1 cellular context compared by ENCODE assay signal in the genomic region with DNA sequence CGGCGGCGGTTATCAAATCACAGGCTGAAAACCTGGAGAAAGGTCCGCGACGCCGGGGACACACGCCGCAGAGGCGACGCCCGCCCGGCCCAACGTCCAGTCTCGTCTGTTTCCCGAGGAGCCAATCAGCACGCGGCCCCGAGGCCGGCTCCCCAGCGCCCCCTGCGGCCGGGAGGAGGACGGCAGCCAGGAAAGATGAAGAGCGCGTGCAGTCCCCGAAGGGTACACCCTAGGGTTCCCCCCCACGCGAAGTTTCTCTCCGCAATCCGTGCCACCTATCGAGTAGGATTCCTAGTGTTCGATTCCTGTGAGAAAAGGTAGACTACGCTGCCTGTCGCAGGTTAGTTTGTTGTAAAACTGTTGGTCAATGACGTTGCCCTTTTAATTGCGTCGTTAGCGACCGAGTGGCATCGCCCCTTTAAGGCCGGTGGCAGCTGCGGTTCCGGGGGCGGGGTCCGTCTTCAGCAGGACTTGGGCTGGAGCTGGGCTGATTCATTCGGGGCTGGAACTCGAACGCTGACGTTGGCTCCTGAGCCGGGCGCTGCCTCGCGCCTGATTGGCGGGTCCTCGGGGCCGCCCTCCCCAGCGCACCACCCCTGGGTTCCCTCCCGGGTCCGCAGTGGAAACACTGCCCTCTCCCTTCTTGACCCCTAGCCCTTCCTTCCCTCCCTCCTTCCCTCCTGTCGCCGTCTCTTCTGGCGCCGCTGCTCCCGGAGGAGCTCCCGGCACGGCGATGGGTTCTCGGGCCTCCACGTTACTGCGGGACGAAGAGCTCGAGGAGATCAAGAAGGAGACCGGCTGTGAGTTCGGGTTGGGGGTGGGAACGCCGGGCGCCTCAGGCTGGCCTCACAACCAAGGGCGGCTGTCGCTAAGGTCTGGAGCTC.
TF ChIP-seq lines count a peak whose summit lies in the region.

CHP1 (plus strand) TSS at position 619 of the 884 bp plus-strand sequence; CDS start at position 734, 115 bp downstream.
A gene with protein sequence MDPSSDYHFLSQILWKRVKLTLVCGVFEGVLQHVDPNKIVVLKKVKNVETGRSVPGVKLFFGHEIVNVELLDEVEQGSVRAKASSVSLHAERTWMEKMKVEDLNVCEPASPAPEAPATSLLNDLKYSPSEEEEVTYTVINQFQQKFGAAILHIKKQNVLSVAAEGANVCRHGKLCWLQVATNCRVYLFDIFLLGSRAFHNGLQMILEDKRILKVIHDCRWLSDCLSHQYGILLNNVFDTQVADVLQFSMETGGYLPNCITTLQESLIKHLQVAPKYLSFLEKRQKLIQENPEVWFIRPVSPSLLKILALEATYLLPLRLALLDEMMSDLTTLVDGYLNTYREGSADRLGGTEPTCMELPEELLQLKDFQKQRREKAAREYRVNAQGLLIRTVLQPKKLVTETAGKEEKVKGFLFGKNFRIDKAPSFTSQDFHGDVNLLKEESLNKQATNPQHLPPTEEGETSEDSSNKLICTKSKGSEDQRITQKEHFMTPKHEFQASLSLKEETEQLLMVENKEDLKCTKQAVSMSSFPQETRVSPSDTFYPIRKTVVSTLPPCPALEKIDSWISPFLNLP (minus strand): TSS at position 108 of the 884 bp plus-strand sequence. CDS start 4,182 bp downstream, outside the sequence.

TF ChIP-seq in K562, 482 proteins besides CTCF, POLR2A, EP300 and RAD21 (continued from another document and continues in another):
- TF ChIP-seq BCOR (IDR thresholded peaks at IDR 0.05) (peak; percentile 60; the same call in 1 of the 2 replicates), FIP1L1 (IDR thresholded peaks at IDR 0.05; ENCODE audit: low read depth, low read length, poor library complexity, severe bottlenecking) (peak; percentile 79), ZNF589 (CRISPR knock-in tag; IDR thresholded peaks at IDR 0.05; ENCODE audit: low read depth) (peak; percentile 93), ZNF23 (CRISPR knock-in tag; IDR thresholded peaks at IDR 0.05) (no peak), PHF21A (IDR thresholded peaks at IDR 0.05; ENCODE audit: borderline replicate concordance, low read depth) (no peak), RBM22 (IDR thresholded peaks at IDR 0.05; ENCODE audit: low read depth, low read length, poor library complexity, severe bottlenecking) (no peak), NFE2 (IDR thresholded peaks at IDR 0.05; ENCODE audit: low read depth) (peak; percentile 51), ZNF766 (CRISPR knock-in tag; conservative IDR thresholded peaks at IDR 0.05) (no peak; the same call in 1 of the 2 replicates), SREBF2 (CRISPR knock-in tag; IDR thresholded peaks at IDR 0.05) (peak; percentile 98; the same call in 1 of the 2 replicates), RNF2 (IDR thresholded peaks at IDR 0.05) (peak; percentile 96), VEZF1 (CRISPR knock-in tag; IDR thresholded peaks at IDR 0.05) (peak; percentile 90), CHD4 (IDR thresholded peaks at IDR 0.05; ENCODE audit: insufficient read depth, insufficient replicate concordance, low read depth, low read length, poor library complexity, severe bottlenecking) (no peak), KLF13 (tag; IDR thresholded peaks at IDR 0.05; ENCODE audit: borderline replicate concordance, low read depth) (peak; percentile 42; the same call in 1 of the 2 replicates), MAZ (CRISPR knock-in tag; conservative IDR thresholded peaks at IDR 0.05 in 1 of 2, IDR thresholded peaks at IDR 0.05 in 1 of 2) (peak; percentile 87 to 91), ZNF217 (CRISPR knock-in tag; IDR thresholded peaks at IDR 0.05) (no peak; the same call in 1 of the 2 replicates), RB1 (IDR thresholded peaks at IDR 0.05; ENCODE audit: low read depth) (peak; percentile 68), NONO (IDR thresholded peaks at IDR 0.05; ENCODE audit: low read depth in 2 of 2, low read length in 1 of 2) (peak in 1 of 2 experiments; percentile 30; a peak in 2 of 4 replicates), FOXJ2 (tag; IDR thresholded peaks at IDR 0.05) (no peak), HDAC8 (tag; IDR thresholded peaks at IDR 0.05) (no peak), CC2D1A (IDR thresholded peaks at IDR 0.05) (peak; percentile 100), USF1 (CRISPR knock-in tag; IDR thresholded peaks at IDR 0.05) (no peak), FOXJ3 (CRISPR knock-in tag; IDR thresholded peaks at IDR 0.05) (no peak), ZNF57 (CRISPR knock-in tag; IDR thresholded peaks at IDR 0.05) (no peak), FOXM1 (IDR thresholded peaks at IDR 0.05; ENCODE audit: low read depth) (peak; percentile 97), FOXM1 (CRISPR knock-in tag; IDR thresholded peaks at IDR 0.05; ENCODE audit: low read depth) (peak; percentile 98; the same call in 1 of the 2 replicates), NR2C1 (IDR thresholded peaks at IDR 0.05) (0 out of 2 replicates have a peak, but pooled peaks have one; percentile 57), NR2C1 (tag; IDR thresholded peaks at IDR 0.05) (peak; percentile 74), SAFB2 (IDR thresholded peaks at IDR 0.05; ENCODE audit: borderline replicate concordance, low read depth, low read length, severe bottlenecking) (no peak), ZNF239 (CRISPR knock-in tag; IDR thresholded peaks at IDR 0.05) (peak; percentile 35; the same call in 1 of the 2 replicates), DPF2 (IDR thresholded peaks at IDR 0.05) (peak; percentile 70; the same call in 1 of the 2 replicates), MAFK (IDR thresholded peaks at IDR 0.05; ENCODE audit: low read length) (no peak), CREB1 (IDR thresholded peaks at IDR 0.05) (peak; percentile 82), CREB1 (CRISPR knock-in tag; IDR thresholded peaks at IDR 0.05) (peak; percentile 92), NELFE (IDR thresholded peaks at IDR 0.05; ENCODE audit: insufficient read depth, insufficient read length) (no peak), HSF4 (CRISPR knock-in tag; IDR thresholded peaks at IDR 0.05; ENCODE audit: borderline replicate concordance) (no peak), CCAR2 (IDR thresholded peaks at IDR 0.05; ENCODE audit: low read depth, low read length) (no peak), ZNF347 (CRISPR knock-in tag; IDR thresholded peaks at IDR 0.05; ENCODE audit: low read depth) (no peak), POLR2B (IDR thresholded peaks at IDR 0.05; ENCODE audit: low read depth, partially characterized antibody) (peak; percentile 80), TAF9B (IDR thresholded peaks at IDR 0.05; ENCODE audit: partially characterized antibody) (peak; percentile 72)
- TF ChIP-seq, protein P1, sequence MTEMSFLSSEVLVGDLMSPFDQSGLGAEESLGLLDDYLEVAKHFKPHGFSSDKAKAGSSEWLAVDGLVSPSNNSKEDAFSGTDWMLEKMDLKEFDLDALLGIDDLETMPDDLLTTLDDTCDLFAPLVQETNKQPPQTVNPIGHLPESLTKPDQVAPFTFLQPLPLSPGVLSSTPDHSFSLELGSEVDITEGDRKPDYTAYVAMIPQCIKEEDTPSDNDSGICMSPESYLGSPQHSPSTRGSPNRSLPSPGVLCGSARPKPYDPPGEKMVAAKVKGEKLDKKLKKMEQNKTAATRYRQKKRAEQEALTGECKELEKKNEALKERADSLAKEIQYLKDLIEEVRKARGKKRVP (CRISPR knock-in tag; IDR thresholded peaks at IDR 0.05): 0 out of 2 replicates have a peak, but pooled peaks have one; percentile 36
- TF ChIP-seq, protein P2, sequence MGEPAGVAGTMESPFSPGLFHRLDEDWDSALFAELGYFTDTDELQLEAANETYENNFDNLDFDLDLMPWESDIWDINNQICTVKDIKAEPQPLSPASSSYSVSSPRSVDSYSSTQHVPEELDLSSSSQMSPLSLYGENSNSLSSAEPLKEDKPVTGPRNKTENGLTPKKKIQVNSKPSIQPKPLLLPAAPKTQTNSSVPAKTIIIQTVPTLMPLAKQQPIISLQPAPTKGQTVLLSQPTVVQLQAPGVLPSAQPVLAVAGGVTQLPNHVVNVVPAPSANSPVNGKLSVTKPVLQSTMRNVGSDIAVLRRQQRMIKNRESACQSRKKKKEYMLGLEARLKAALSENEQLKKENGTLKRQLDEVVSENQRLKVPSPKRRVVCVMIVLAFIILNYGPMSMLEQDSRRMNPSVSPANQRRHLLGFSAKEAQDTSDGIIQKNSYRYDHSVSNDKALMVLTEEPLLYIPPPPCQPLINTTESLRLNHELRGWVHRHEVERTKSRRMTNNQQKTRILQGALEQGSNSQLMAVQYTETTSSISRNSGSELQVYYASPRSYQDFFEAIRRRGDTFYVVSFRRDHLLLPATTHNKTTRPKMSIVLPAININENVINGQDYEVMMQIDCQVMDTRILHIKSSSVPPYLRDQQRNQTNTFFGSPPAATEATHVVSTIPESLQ (CRISPR knock-in tag; IDR thresholded peaks at IDR 0.05): peak; percentile 99
- TF ChIP-seq, protein P3, sequence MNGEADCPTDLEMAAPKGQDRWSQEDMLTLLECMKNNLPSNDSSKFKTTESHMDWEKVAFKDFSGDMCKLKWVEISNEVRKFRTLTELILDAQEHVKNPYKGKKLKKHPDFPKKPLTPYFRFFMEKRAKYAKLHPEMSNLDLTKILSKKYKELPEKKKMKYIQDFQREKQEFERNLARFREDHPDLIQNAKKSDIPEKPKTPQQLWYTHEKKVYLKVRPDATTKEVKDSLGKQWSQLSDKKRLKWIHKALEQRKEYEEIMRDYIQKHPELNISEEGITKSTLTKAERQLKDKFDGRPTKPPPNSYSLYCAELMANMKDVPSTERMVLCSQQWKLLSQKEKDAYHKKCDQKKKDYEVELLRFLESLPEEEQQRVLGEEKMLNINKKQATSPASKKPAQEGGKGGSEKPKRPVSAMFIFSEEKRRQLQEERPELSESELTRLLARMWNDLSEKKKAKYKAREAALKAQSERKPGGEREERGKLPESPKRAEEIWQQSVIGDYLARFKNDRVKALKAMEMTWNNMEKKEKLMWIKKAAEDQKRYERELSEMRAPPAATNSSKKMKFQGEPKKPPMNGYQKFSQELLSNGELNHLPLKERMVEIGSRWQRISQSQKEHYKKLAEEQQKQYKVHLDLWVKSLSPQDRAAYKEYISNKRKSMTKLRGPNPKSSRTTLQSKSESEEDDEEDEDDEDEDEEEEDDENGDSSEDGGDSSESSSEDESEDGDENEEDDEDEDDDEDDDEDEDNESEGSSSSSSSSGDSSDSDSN (IDR thresholded peaks at IDR 0.05; ENCODE audit: borderline replicate concordance in 1 of 2, low read depth in 2 of 2, low read length in 2 of 2): peak in 1 of 2 experiments; percentile 53; a peak in 1 of 4 replicates
- TF ChIP-seq, protein P4, sequence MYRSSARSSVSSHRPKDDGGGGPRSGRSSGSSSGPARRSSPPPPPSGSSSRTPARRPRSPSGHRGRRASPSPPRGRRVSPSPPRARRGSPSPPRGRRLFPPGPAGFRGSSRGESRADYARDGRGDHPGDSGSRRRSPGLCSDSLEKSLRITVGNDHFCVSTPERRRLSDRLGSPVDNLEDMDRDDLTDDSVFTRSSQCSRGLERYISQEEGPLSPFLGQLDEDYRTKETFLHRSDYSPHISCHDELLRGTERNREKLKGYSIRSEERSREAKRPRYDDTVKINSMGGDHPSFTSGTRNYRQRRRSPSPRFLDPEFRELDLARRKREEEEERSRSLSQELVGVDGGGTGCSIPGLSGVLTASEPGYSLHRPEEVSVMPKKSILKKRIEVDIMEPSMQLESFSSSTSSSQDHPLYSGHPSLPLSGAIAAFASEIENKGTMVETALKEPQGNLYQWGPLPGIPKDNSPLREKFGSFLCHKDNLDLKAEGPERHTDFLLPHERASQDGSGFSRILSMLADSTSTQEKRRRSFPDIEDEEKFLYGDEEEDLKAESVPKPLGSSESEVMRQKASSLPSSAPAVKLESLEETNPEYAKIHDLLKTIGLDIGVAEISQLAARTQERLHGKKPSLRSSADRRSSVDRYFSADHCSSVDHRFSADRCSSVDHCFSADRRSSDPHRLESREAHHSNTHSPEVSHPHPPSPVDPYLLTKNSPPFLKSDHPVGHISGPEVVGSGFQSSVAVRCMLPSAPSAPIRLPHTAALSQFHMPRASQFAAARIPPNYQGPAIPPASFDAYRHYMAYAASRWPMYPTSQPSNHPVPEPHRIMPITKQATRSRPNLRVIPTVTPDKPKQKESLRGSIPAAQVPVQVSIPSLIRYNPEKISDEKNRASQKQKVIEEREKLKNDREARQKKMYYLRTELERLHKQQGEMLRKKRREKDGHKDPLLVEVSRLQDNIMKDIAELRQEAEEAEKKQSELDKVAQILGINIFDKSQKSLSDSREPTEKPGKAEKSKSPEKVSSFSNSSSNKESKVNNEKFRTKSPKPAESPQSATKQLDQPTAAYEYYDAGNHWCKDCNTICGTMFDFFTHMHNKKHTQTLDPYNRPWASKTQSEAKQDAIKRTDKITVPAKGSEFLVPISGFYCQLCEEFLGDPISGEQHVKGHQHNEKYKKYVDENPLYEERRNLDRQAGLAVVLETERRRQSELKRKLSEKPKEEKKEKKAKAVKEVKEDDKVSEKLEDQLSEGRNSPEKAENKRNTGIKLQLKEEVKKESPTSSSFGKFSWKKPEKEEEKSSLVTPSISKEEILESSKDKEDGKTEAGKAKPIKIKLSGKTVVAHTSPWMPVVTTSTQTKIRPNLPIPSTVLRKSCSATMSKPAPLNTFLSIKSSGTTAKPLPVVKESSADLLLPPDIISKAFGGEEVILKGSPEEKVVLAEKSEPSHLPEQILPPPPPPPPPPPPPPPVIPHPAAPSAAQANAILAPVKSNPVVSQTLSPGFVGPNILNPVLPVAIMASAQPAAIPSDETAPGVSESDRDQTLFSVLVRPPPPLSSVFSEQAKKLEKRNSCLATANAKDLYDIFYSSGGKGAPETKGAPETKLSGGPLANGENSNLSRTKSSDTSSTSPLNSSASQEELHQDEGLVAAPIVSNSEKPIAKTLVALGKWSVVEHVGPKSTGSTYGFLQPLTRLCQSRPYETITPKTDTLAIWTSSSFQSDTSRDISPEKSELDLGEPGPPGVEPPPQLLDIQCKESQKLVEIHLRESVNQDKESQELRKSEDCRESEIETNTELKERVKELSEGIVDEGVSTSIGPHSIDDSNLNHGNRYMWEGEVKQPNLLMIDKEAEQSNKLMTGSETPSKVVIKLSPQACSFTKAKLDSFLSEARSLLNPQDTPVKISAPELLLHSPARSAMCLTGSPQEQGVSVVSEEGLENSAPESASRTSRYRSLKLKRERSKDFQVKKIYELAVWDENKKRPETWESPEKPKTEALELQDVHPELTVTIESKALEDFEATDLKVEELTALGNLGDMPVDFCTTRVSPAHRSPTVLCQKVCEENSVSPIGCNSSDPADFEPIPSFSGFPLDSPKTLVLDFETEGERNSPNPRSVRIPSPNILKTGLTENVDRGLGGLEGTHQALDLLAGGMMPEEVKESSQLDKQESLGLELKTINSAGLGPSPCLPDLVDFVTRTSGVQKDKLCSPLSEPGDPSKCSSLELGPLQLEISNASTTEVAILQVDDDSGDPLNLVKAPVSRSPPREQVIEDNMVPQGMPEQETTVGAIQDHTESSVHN (IDR thresholded peaks at IDR 0.05; ENCODE audit: borderline replicate concordance in 1 of 2, low read depth in 1 of 2): no peak
